Comparison of ENCODE assay signal across 8 cellular contexts in genomic region chr22:25447067-25447688, GRCh38.
DNase-seq lines count a peak whose midpoint lies in the region; ATAC-seq and TF ChIP-seq lines count a peak whose summit lies in the region.

No MANE protein-coding gene starts in this region.

- H3K36me3 ChIP-seq in duodenal mucosa (ENCODE audit: control insufficient read depth in 1 of 2, insufficient read depth in 2 of 2, low read length in 2 of 2) (no peaks in the 10 kb centered on the region), parathyroid adenoma (ENCODE audit: control insufficient read depth, insufficient read depth, low read length) (no peaks in the 10 kb centered on the region)

- peak overlapping the region; percentile 90 for H3K4me3 Mint-ChIP-seq in T-helper 1 cell treated with Interleukin-12 subunit alpha and Interleukin-12 subunit beta and Interleukin-4 antibody, amounts not matched to agents 30 μg/mL and 1 μg/mL, for 36 hours

- H3K9ac ChIP-seq in duodenal mucosa (ENCODE audit: low read depth in 1 of 2, low read length in 2 of 2) (peak overlapping the region; percentile 15 to 16), parathyroid adenoma (no peak overlapping the region)

- peaks cover 10% of the 10 kb centered on the region for H3K36me3 Mint-ChIP-seq in T-helper 1 cell treated with Interleukin-12 subunit alpha and Interleukin-12 subunit beta and Interleukin-4 antibody, amounts not matched to agents 30 μg/mL and 1 μg/mL, for 36 hours (ENCODE audit: low read depth)

- peaks cover 37% of the 10 kb centered on the region for H3K4me1 Mint-ChIP-seq in T-helper 1 cell treated with Interleukin-12 subunit alpha and Interleukin-12 subunit beta and Interleukin-4 antibody, amounts not matched to agents 30 μg/mL and 1 μg/mL, for 36 hours (ENCODE audit: low read depth)

- no peaks in the 10 kb centered on the region for H3K9me3 ChIP-seq in duodenal mucosa (ENCODE audit: control insufficient read depth in 1 of 2, low read length in 2 of 2)
- no peaks in the 10 kb centered on the region for H3K9me3 ChIP-seq in parathyroid adenoma (ENCODE audit: control insufficient read depth, low read length)

- no peak overlapping the region for H3K27ac Mint-ChIP-seq in T-helper 1 cell treated with Interleukin-12 subunit alpha and Interleukin-12 subunit beta and Interleukin-4 antibody, amounts not matched to agents 30 μg/mL and 1 μg/mL, for 36 hours

- peaks cover 12% of the 10 kb centered on the region for H3K79me2 ChIP-seq in parathyroid adenoma

- H3K4me2 ChIP-seq in parathyroid adenoma (ENCODE audit: low read length) = no peak overlapping the region

- peak overlapping the region; percentile 87 to 98 for H3K4me3 ChIP-seq in duodenal mucosa (ENCODE audit: low read depth in 1 of 2, low read length in 2 of 2)
- H3K4me3 ChIP-seq in parathyroid adenoma (ENCODE audit: low read depth, low read length) = no peak overlapping the region

- no peak for TF ChIP-seq CTCF in parathyroid adenoma (IDR thresholded peaks at IDR 0.05)

- H3K9me3 Mint-ChIP-seq in T-helper 1 cell treated with Interleukin-12 subunit alpha and Interleukin-12 subunit beta and Interleukin-4 antibody, amounts not matched to agents 30 μg/mL and 1 μg/mL, for 36 hours = no peaks in the 10 kb centered on the region

- ATAC-seq in GM21619 (IDR thresholded peaks at IDR 0.05; ENCODE audit: unreplicated experiment) = no peak
- no peak for ATAC-seq in GM21367 (IDR thresholded peaks at IDR 0.05; ENCODE audit: unreplicated experiment)

- H3K4me1 ChIP-seq in duodenal mucosa (ENCODE audit: control insufficient read depth in 1 of 2, insufficient read depth in 2 of 2, low read length in 2 of 2) (peaks cover 21 to 23% of the 10 kb centered on the region in 2 donors), parathyroid adenoma (no peaks in the 10 kb centered on the region)

- DNase-seq in T-helper 1 cell = no peak
- peak; percentile 69 for DNase-seq in NCI-H69 (lab: John Stamatoyannopoulos, UW)
- no peak for DNase-seq in cerebellar nuclear complex (lab: John Stamatoyannopoulos, UW)

- peaks cover 4% of the 10 kb centered on the region for H3K27me3 Mint-ChIP-seq in T-helper 1 cell treated with Interleukin-12 subunit alpha and Interleukin-12 subunit beta and Interleukin-4 antibody, amounts not matched to agents 30 μg/mL and 1 μg/mL, for 36 hours (ENCODE audit: low read depth)

- H3K27ac ChIP-seq in duodenal mucosa (ENCODE audit: low read depth, low read length) = no peak overlapping the region
- H3K27ac ChIP-seq in parathyroid adenoma = no peak overlapping the region

- H2AFZ ChIP-seq in parathyroid adenoma = peak overlapping the region; percentile 62

- H3K27me3 ChIP-seq in duodenal mucosa (ENCODE audit: control insufficient read depth in 1 of 2, insufficient read depth in 2 of 2, low read length in 2 of 2) (no peaks in the 10 kb centered on the region), parathyroid adenoma (ENCODE audit: control insufficient read depth, insufficient read depth, low read length) (no peaks in the 10 kb centered on the region)
